Comparison of ENCODE assay signal across 8 cellular contexts in the genomic region with DNA sequence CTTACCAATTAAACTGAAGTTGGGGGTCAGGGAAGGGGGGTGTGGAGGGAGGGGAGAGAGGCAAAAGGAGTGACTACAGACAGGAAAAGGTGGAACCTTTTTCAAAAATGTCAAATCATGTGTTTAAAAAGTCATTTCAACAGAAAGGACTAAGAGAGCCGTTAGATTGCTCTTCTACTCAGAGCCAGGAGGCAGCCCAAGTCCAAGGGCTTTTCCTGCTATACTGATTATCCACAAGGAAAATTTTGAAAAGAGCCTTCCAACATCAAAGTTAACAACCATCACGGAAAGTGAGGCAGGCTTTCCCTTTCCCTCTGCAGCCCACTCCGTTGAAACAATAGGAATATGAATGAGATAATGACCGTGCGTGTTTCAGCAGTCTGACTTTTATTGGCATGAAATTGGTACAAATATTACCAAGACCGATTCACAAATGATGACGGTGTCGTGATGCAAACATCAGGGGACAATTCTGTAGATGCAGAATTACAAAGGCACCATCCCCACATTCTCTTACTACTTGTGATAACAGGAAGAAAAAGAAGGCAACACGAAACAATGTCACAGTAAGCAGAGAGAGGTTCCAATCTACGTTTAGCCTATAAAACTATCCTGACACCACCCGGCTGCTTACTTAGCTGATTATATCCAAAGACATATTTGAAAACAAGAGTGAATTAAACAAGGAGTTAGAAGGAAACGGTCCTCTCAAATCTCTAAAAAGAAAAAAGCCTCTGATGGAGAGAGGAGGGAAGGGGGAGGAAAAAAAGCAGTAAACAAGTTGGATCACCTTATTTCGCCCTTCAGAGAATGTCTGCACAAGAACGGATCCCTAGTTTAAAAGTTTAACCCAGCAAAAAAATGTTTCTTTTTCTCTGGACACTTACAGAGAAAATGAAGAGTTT.
DNase-seq lines count a peak whose midpoint lies in the region.

No MANE protein-coding gene starts in this region.

- peak overlapping the region; percentile 82 for H3K27ac ChIP-seq in SJSA1
- peak overlapping the region; percentile 94 for H3K27ac ChIP-seq in mesenchymal stem cell (ENCODE audit: low read length, poor library complexity, severe bottlenecking)
- H3K27ac ChIP-seq in urinary bladder (ENCODE audit: low read depth): peak overlapping the region; percentile 82

- H3K4me1 ChIP-seq in SJSA1 (replicated peaks): peaks cover 36% of the 10 kb centered on the region
- H3K4me1 ChIP-seq in mesenchymal stem cell (ENCODE audit: control insufficient read depth, insufficient read depth, low read depth, low read length): peaks cover 11% of the 10 kb centered on the region
- no peaks in the 10 kb centered on the region for H3K4me1 ChIP-seq in urinary bladder (ENCODE audit: insufficient read depth)

- H3K4me3 ChIP-seq in SJSA1: peak overlapping the region; percentile 45
- H3K4me3 ChIP-seq in mesenchymal stem cell (ENCODE audit: insufficient read depth in 1 of 2, low read depth in 1 of 2, low read length in 2 of 2): peak overlapping the region in 1 of 2 experiments; percentile 84
- H3K4me3 ChIP-seq in urinary bladder (ENCODE audit: low read depth, low read length): peak overlapping the region; percentile 56

- peak overlapping the region in 1 of 2 experiments; percentile 47 for H3K4ac ChIP-seq in mesenchymal stem cell (ENCODE audit: low read depth in 1 of 2, low read length in 2 of 2)

- H3K23ac ChIP-seq in mesenchymal stem cell (ENCODE audit: low read length in 2 of 2): no peak overlapping the region

- peak overlapping the region; percentile 97 for H3K9ac ChIP-seq in mesenchymal stem cell (ENCODE audit: low read length)

- H2AK5ac ChIP-seq in mesenchymal stem cell (ENCODE audit: low read length, severe bottlenecking): no peak overlapping the region

- H3K18ac ChIP-seq in mesenchymal stem cell (ENCODE audit: low read depth in 1 of 2, low read length in 2 of 2): peak overlapping the region; percentile 50 to 74

- peak; percentile 32 for DNase-seq in activated T-cell treated with anti-CD3 and anti-CD28 coated beads for 24 hours (ENCODE audit: low read depth)
- DNase-seq in activated T-cell treated with anti-CD3 and anti-CD28 coated beads for 4 hours: no peak
- DNase-seq in SJSA1 (ENCODE audit: low read depth in 1 of 2, low spot score in 2 of 2): peak in 1 of 2 experiments; percentile 73
- DNase-seq in dermis microvascular lymphatic vessel endothelial cell (ENCODE audit: low read depth in 2 of 2): peak; percentile 87 to 90
- DNase-seq in mesenchymal stem cell: peak; percentile 77
- DNase-seq in DMS79 (lab: John Stamatoyannopoulos, UW): no peak
- DNase-seq in NCI-H82 treated with DMSO at 0.1 percent for 48 hours (lab: John Stamatoyannopoulos, UW; ENCODE audit: unreplicated experiment): no peak

- peak overlapping the region; percentile 54 for H2BK120ac ChIP-seq in mesenchymal stem cell (ENCODE audit: low read depth, low read length)

- H3K79me1 ChIP-seq in mesenchymal stem cell (replicated peaks; ENCODE audit: low read length, poor library complexity, severe bottlenecking): peaks cover 6% of the 10 kb centered on the region

- peak overlapping the region; percentile 81 for H3K4me2 ChIP-seq in mesenchymal stem cell (ENCODE audit: low read length, poor library complexity, severe bottlenecking)

- H4K8ac ChIP-seq in mesenchymal stem cell (ENCODE audit: low read length): peak overlapping the region; percentile 81

- H3K36me3 ChIP-seq in SJSA1 (no peaks in the 10 kb centered on the region), mesenchymal stem cell (ENCODE audit: control insufficient read depth in 1 of 2, insufficient read depth in 2 of 2, low read depth in 1 of 2, low read length in 2 of 2) (no peaks in the 10 kb centered on the region), urinary bladder (ENCODE audit: insufficient read depth) (no peaks in the 10 kb centered on the region)

- H2BK5ac ChIP-seq in mesenchymal stem cell (ENCODE audit: low read depth, low read length, poor library complexity, severe bottlenecking): peak overlapping the region; percentile 39

- peak overlapping the region in 1 of 2 experiments; percentile 53 for H2BK12ac ChIP-seq in mesenchymal stem cell (ENCODE audit: low read length in 2 of 2)

- WGBS in mesenchymal stem cell: 9% methylated on average over 9 of the region's 14 CpGs
- WGBS in urinary bladder: under 1% methylated on average over 14 of the region's 14 CpGs

- peak overlapping the region in 1 of 2 experiments; percentile 29 for H3K14ac ChIP-seq in mesenchymal stem cell (ENCODE audit: low read length in 2 of 2)

- H2BK15ac ChIP-seq in mesenchymal stem cell (ENCODE audit: low read depth, poor library complexity, severe bottlenecking): no peak overlapping the region

- H3K9me3 ChIP-seq in SJSA1 (replicated peaks) (0 out of 2 replicates have a peak, but pooled peaks cover 3% of the 10 kb centered on the region), mesenchymal stem cell (ENCODE audit: control insufficient read depth, low read length) (no peaks in the 10 kb centered on the region)

- no peak overlapping the region for H2AFZ ChIP-seq in mesenchymal stem cell (ENCODE audit: low read depth, low read length)

- H4K91ac ChIP-seq in mesenchymal stem cell (ENCODE audit: low read length): peak overlapping the region; percentile 74

- H3K27me3 ChIP-seq in SJSA1 (replicated peaks) (no peaks in the 10 kb centered on the region), mesenchymal stem cell (ENCODE audit: control insufficient read depth in 1 of 2, insufficient read depth in 1 of 2, low read length in 2 of 2) (no peaks in the 10 kb centered on the region)

Comparison
In these comparisons a context has a peak if more than half of its experiments do, and no peak if none do; other contexts are left out.
1. DNase-seq: peak in activated T-cell treated with anti-CD3 and anti-CD28 coated beads for 24 hours (single experiment), dermis microvascular lymphatic vessel endothelial cell (2 of 2) and mesenchymal stem cell (single experiment); none in activated T-cell treated with anti-CD3 and anti-CD28 coated beads for 4 hours (single experiment), DMS79 (single experiment) and NCI-H82 treated with DMSO at 0.1 percent for 48 hours (single experiment).
2. Peak in every context shown above with its lines, with median percentiles within 50 percentile points of each other: H3K27ac ChIP-seq.